In the genomic region with DNA sequence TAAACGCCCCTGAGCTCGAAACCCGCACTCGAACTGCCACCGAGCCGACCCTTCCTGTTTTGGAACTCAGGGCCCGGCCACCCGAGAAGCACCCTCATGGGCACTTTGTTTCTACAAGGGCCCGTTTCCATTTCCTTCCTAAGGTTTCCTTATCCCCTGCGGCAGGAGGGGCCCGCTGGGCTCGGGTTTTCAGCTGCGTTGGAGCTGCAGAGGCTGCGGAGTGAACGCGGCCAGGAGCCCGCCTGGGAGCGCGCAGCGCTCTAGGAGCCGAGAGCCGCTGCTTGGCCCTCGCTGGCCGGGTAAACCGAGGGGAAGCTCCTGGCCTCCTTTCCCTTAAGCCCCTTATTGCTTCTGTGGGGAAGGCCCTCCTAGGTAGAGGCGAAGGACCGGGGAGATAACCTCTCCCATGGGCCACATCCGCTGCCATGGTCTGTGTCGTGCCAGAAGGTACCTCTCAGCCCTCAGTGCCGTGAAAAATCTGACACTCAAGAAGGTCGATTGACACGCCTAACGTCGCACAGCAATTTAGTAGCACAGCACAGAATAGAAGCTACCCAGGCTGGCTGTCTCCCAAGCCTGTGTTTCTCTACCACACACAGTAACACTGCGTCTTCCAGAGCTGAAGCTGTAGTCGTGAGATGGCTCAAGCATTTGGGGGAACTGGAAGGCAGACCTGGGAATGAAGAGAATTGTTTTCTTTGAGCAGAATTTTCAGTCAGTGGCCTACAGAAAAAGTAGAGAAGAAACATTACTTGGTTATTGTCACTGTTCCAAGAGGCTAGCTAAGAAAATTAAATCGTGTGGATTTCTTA, we compare ENCODE assay signal across 1 cellular context.
TF ChIP-seq lines count a peak whose summit lies in the region.

No MANE protein-coding gene starts in this region.

TF ChIP-seq in HepG2, 621 proteins besides CTCF, POLR2A, EP300 and RAD21 (continued from another document):
- TF ChIP-seq, protein P1, sequence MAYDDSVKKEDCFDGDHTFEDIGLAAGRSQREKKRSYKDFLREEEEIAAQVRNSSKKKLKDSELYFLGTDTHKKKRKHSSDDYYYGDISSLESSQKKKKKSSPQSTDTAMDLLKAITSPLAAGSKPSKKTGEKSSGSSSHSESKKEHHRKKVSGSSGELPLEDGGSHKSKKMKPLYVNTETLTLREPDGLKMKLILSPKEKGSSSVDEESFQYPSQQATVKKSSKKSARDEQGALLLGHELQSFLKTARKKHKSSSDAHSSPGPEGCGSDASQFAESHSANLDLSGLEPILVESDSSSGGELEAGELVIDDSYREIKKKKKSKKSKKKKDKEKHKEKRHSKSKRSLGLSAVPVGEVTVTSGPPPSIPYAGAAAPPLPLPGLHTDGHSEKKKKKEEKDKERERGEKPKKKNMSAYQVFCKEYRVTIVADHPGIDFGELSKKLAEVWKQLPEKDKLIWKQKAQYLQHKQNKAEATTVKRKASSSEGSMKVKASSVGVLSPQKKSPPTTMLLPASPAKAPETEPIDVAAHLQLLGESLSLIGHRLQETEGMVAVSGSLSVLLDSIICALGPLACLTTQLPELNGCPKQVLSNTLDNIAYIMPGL (CRISPR knock-in tag; IDR thresholded peaks at IDR 0.05; ENCODE audit: borderline replicate concordance in 1 of 2, low read depth in 1 of 2), result 0 out of 4 replicates have a peak, but pooled peaks of 1 of the 2 experiments have one; percentile 58
- TF ChIP-seq ZNF709 (CRISPR knock-in tag; IDR thresholded peaks at IDR 0.05) (0 out of 2 replicates have a peak, but pooled peaks have one; percentile 19), RBM39 (IDR thresholded peaks at IDR 0.05; ENCODE audit: low read depth, low read length, poor library complexity, severe bottlenecking) (peak; percentile 16), SSRP1 (CRISPR knock-in tag; IDR thresholded peaks at IDR 0.05) (0 out of 2 replicates have a peak, but pooled peaks have one; percentile 17)
- TF ChIP-seq, protein P2, sequence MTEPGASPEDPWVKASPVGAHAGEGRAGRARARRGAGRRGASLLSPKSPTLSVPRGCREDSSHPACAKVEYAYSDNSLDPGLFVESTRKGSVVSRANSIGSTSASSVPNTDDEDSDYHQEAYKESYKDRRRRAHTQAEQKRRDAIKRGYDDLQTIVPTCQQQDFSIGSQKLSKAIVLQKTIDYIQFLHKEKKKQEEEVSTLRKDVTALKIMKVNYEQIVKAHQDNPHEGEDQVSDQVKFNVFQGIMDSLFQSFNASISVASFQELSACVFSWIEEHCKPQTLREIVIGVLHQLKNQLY (CRISPR knock-in tag; IDR thresholded peaks at IDR 0.05), result 0 out of 2 replicates have a peak, but pooled peaks have one; percentile 2
